ENCODE assay signal across 8 cellular contexts in genomic region chr2:20507166-20507692, GRCh38.
DNase-seq lines count a peak whose midpoint lies in the region; ATAC-seq and TF ChIP-seq lines count a peak whose summit lies in the region.

No MANE protein-coding gene starts in this region.

- H3K27me3 ChIP-seq in Loucy (ENCODE audit: insufficient read depth, low read length, poor library complexity, severe bottlenecking) = no peaks in the 10 kb centered on the region

- H3K4me3 Mint-ChIP-seq in WTC11 = no peak overlapping the region

- no peak overlapping the region for H2AFZ ChIP-seq in Loucy (ENCODE audit: low read length)

- H3K27ac Mint-ChIP-seq in WTC11 = no peak overlapping the region

- H3K79me2 ChIP-seq in Loucy (ENCODE audit: insufficient read depth, low read length) = no peaks in the 10 kb centered on the region

- H3K4me3 ChIP-seq in Loucy (ENCODE audit: low read length, poor library complexity, severe bottlenecking) = no peak overlapping the region

- no peaks in the 10 kb centered on the region for H3K9me3 ChIP-seq in Loucy (ENCODE audit: insufficient read depth, low read depth, low read length)

- in situ Hi-C loops in ACHN (cut with HindIII; ENCODE audit: low pct_ligation_motif_present, low pct_unique_long_range_greater_than_20kb, low sequenced_read_pairs) = no loop called here

- H3K9me2 ChIP-seq in Loucy (replicated peaks; ENCODE audit: low read depth, low read length) = no peaks in the 10 kb centered on the region

- no peak overlapping the region for H3K9ac ChIP-seq in Loucy (ENCODE audit: low read depth, low read length, poor library complexity, severe bottlenecking)

- TF ChIP-seq CTCF in Loucy (conservative IDR thresholded peaks at IDR 0.05; ENCODE audit: low read length) (no peak), WTC11 (IDR thresholded peaks at IDR 0.05) (no peak)

- H3K36me3 ChIP-seq in Loucy (ENCODE audit: insufficient read depth, low read length) = no peaks in the 10 kb centered on the region

- no peaks in the 10 kb centered on the region for H3K27me3 Mint-ChIP-seq in WTC11 (ENCODE audit: low read depth)

- no peaks in the 10 kb centered on the region for H3K9me3 Mint-ChIP-seq in WTC11

- H4K20me1 ChIP-seq in Loucy (ENCODE audit: insufficient read depth, low read length, poor library complexity, severe bottlenecking) = no peaks in the 10 kb centered on the region

- H3K4me1 ChIP-seq in Loucy (ENCODE audit: insufficient read depth, low read length, poor library complexity, severe bottlenecking) = peaks cover 9% of the 10 kb centered on the region

- H3K4me1 Mint-ChIP-seq in WTC11 = peaks cover 18% of the 10 kb centered on the region

- no peaks in the 10 kb centered on the region for H3K36me3 Mint-ChIP-seq in WTC11

- no peaks in the 10 kb centered on the region for H3F3A ChIP-seq in Loucy (ENCODE audit: low read depth)

- peak overlapping the region; percentile 26 for H3K4me2 ChIP-seq in Loucy (ENCODE audit: low read depth, low read length, poor library complexity, severe bottlenecking)

- POLR2A ChIA-PET in WTC11 (lab: Charles Lee) = no interaction called here

- CTCF ChIA-PET in WTC11 (lab: Charles Lee) = interaction anchor here (1.3 kb wide), 1 partner anchor 128 kb away, joined by 4 read pairs; no protein-coding TSS in a partner anchor

- peak; percentile 65 for DNase-seq in kidney tubule cell (ENCODE audit: low spot score)
- DNase-seq in ACHN = no peak
- DNase-seq in central memory CD4-positive, alpha-beta T cell = no peak
- DNase-seq in WTC11 (ENCODE audit: low spot score) = no peak
- DNase-seq in activated CD4-positive, CD25-positive, alpha-beta regulatory T cell treated with anti-CD3 and anti-CD28 coated beads, Interleukin-2, amount 50 U/mL, for 72 hours = no peak

- ATAC-seq in GM18870 (IDR thresholded peaks at IDR 0.05; ENCODE audit: unreplicated experiment) (peak; percentile 98), GM21825 (IDR thresholded peaks at IDR 0.05; ENCODE audit: unreplicated experiment) (peak; percentile 94), WTC11 (no peak)

TF ChIP-seq in WTC11, 78 proteins besides CTCF, POLR2A, EP300 and RAD21:
- TF ChIP-seq SMAD4 (CRISPR knock-in tag; IDR thresholded peaks at IDR 0.05) (no peak), ZNF219 (CRISPR knock-in tag; IDR thresholded peaks at IDR 0.05; ENCODE audit: borderline replicate concordance) (no peak), FOXP4 (CRISPR knock-in tag; IDR thresholded peaks at IDR 0.05) (no peak)
